In the genomic region with DNA sequence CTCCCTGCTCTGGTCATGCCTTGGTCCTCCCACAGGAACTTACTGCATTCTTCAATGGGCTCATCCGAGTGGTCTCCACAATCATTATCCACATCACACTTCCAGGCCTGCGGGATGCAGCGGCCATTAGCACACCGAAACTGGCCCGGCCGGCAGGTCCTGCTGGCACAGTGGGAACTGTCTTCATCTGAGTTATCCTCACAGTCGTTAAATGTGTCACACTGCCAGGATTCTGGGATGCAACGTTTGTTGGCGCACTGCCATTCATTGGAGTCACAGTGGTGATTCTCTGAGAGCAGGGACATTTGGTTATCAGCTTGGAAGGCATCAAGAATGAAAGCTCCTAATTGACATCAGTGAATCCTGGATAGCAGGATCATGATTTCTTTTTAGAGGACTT, we compare ENCODE assay signal across 2 cellular contexts.
TF ChIP-seq lines count a peak whose summit lies in the region.

No MANE protein-coding gene starts in this region.

TF ChIP-seq in SK-N-SH, 30 proteins besides CTCF, POLR2A, EP300 and RAD21 (continued from another document):
- TF ChIP-seq REST (IDR thresholded peaks at IDR 0.05; ENCODE audit: low read depth, low read length) (no peak), FOXJ3 (CRISPR knock-in tag; IDR thresholded peaks at IDR 0.05) (no peak), RFX5 (IDR thresholded peaks at IDR 0.05; ENCODE audit: low read length) (no peak)

TF ChIP-seq in SK-N-SH treated with all-trans-retinoic acid at 6 μM for 48 hours, 23 proteins besides CTCF, POLR2A, EP300 and RAD21 (continued from another document):
- TF ChIP-seq, protein P1, sequence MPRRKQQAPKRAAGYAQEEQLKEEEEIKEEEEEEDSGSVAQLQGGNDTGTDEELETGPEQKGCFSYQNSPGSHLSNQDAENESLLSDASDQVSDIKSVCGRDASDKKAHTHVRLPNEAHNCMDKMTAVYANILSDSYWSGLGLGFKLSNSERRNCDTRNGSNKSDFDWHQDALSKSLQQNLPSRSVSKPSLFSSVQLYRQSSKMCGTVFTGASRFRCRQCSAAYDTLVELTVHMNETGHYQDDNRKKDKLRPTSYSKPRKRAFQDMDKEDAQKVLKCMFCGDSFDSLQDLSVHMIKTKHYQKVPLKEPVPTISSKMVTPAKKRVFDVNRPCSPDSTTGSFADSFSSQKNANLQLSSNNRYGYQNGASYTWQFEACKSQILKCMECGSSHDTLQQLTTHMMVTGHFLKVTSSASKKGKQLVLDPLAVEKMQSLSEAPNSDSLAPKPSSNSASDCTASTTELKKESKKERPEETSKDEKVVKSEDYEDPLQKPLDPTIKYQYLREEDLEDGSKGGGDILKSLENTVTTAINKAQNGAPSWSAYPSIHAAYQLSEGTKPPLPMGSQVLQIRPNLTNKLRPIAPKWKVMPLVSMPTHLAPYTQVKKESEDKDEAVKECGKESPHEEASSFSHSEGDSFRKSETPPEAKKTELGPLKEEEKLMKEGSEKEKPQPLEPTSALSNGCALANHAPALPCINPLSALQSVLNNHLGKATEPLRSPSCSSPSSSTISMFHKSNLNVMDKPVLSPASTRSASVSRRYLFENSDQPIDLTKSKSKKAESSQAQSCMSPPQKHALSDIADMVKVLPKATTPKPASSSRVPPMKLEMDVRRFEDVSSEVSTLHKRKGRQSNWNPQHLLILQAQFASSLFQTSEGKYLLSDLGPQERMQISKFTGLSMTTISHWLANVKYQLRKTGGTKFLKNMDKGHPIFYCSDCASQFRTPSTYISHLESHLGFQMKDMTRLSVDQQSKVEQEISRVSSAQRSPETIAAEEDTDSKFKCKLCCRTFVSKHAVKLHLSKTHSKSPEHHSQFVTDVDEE (CRISPR knock-in tag; IDR thresholded peaks at IDR 0.05): no peak
- no peak for TF ChIP-seq ZNF70 (CRISPR knock-in tag; IDR thresholded peaks at IDR 0.05)
- no peak for TF ChIP-seq ZNF565 (CRISPR knock-in tag; conservative IDR thresholded peaks at IDR 0.05; ENCODE audit: low read depth)
- no peak for TF ChIP-seq CSRNP3 (CRISPR knock-in tag; IDR thresholded peaks at IDR 0.05)
- no peak for TF ChIP-seq ZFP30 (CRISPR knock-in tag; IDR thresholded peaks at IDR 0.05)
- TF ChIP-seq PPARA (CRISPR knock-in tag; IDR thresholded peaks at IDR 0.05; ENCODE audit: borderline replicate concordance): no peak
- no peak for TF ChIP-seq ZFP3 (CRISPR knock-in tag; IDR thresholded peaks at IDR 0.05)
